Comparison of ENCODE assay signal across 8 cellular contexts in the genomic region with DNA sequence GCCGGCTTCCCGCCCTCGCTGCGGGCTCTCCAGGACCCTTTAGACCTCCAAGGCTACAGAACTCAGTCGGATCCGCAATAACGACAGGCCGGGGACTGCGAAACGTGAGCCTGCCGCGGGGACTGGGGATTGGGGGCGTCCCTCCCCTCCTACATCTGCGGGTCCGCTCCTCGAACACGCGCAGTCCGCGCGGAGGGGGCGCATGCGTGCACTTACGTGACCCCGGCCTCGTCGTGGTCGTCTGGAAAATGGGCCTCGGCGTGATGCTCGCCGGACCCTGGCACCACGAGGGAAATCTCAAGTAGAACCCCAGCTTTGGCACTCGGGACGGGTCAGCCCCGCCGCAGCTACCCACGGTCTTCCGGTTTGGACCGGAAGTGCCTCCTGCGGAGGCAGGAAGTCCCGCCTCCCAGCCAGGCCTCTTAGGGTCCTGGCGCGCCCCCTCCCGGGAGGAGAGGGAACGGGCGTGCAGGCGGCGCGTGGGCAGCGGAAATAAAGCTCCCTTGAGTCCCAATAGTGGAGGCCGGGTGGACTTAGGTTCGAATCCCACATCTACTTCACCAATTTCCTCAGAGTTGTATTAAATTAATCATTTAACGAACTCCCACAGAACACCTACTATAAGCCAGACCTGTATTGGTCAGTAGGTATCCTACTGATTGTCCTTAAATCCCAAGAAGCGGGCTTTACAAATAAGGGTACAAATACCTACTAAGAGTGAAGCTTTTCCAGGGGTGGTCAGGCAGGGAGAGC.
DNase-seq lines count a peak whose midpoint lies in the region; ATAC-seq and TF ChIP-seq lines count a peak whose summit lies in the region.

A gene with protein sequence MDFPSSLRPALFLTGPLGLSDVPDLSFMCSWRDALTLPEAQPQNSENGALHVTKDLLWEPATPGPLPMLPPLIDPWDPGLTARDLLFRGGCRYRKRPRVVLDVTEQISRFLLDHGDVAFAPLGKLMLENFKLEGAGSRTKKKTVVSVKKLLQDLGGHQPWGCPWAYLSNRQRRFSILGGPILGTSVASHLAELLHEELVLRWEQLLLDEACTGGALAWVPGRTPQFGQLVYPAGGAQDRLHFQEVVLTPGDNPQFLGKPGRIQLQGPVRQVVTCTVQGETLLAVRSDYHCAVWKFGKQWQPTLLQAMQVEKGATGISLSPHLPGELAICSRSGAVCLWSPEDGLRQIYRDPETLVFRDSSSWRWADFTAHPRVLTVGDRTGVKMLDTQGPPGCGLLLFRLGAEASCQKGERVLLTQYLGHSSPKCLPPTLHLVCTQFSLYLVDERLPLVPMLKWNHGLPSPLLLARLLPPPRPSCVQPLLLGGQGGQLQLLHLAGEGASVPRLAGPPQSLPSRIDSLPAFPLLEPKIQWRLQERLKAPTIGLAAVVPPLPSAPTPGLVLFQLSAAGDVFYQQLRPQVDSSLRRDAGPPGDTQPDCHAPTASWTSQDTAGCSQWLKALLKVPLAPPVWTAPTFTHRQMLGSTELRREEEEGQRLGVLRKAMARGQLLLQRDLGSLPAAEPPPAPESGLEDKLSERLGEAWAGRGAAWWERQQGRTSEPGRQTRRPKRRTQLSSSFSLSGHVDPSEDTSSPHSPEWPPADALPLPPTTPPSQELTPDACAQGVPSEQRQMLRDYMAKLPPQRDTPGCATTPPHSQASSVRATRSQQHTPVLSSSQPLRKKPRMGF (minus strand): TSS at position 373 of the 753 bp plus-strand sequence. CDS start 2,069 bp downstream, outside the sequence.

- peak; percentile 92 for TF ChIP-seq CTCF in choroid plexus epithelial cell (conservative IDR thresholded peaks at IDR 0.05; ENCODE audit: low read depth, low read length)

- peak within 1 kb of the TSS; percentile 70 for H3K4me3 ChIP-seq in choroid plexus epithelial cell (ENCODE audit: low read depth, low read length)

- DNase-seq in Ammon's horn (ENCODE audit: low spot score) (peak; percentile 93), NCI-H510A treated with DMSO at 0.1 percent for 48 hours (lab: John Stamatoyannopoulos, UW) (peak; percentile 89), choroid plexus epithelial cell (ENCODE audit: low read depth) (peak; percentile 97), kidney glomerular epithelial cell (lab: John Stamatoyannopoulos, UW) (peak; percentile 77)
- peak; percentile 90 to 91 for DNase-seq in activated CD4-positive, alpha-beta T cell treated with anti-CD3 and anti-CD28 coated beads for 24 hours (ENCODE audit: low read depth in 2 of 2)
- DNase-seq in stimulated activated CD4-positive, alpha-beta T cell treated with anti-CD3 and anti-CD28 coated beads, Interleukin-1b, Interleukin-23, amount 100 ng/mL, for 1 hour (ENCODE audit: low read depth in 2 of 2) = peak; percentile 79 to 88

- ATAC-seq in GM19043 (IDR thresholded peaks at IDR 0.05; ENCODE audit: low read depth, unreplicated experiment) (peak; percentile 96), HG03378 (IDR thresholded peaks at IDR 0.05; ENCODE audit: unreplicated experiment) (peak; percentile 72)

Comparison
In these comparisons a context has a peak if more than half of its experiments do, and no peak if none do; other contexts are left out.
1. Peak in every context shown above with its lines: DNase-seq, ATAC-seq and H3K4me3 ChIP-seq.